8 cellular contexts compared by ENCODE assay signal in the genomic region with DNA sequence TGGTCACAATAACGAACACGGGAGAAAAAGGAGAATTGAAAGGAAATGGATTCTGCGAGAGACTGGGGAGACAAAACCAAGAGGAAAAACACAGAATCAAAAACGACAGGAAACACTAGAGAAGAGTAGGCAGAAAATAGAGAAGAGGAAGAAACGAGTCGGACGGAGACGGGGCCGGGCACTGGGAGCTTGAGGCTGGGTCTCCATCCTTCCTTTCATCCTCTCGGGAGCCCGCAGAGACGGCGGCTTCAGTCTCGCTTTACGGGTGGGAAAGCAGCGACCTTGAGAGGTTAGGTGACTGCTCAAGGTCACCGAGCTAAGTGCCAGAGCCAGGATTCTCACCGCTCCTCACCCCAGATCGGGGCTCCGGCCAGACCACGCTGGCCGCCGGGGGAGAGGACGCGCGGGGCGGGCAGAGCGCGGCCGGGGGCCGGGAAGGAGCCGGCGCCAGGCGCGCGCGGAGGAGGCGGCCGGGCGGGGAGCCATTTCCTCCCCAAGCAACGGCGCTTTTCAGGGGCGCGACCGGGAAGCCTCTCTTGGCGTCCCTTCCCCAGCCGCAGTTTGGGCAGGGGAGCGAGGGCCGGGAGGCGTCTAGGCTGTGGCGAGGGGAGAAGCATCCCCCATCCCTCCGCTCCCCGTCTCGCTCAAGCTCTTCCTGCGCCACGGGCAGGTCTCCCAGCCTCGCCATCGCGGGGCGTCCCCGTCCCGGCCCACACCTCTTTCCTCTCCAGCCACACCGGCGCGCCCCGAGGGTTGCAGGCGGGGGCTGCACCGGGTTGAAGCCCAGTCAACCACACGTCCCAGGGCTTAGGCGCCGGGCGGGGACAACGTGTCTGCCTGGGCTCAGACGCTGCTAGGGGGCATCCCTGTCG. TPM values are rescaled to one million over a fixed set of nuclear protein-coding genes. Genes with fewer than 3 reads are reported as not detected.
A peak's percentile ranks its signal among the peaks of the same experiment; 100 is the strongest.
DNase-seq lines count a peak whose midpoint lies in the region; ATAC-seq and TF ChIP-seq lines count a peak whose summit lies in the region.

No MANE protein-coding gene starts in this region.

- H3K27me3 ChIP-seq in BJ (ENCODE audit: control insufficient read depth, insufficient read depth, low read length): peaks cover 15% of the 10 kb centered on the region
- H3K27me3 ChIP-seq in rectal smooth muscle tissue (ENCODE audit: control insufficient read depth, insufficient read depth, low read length): peaks cover 4% of the 10 kb centered on the region

- H3K36me3 ChIP-seq in BJ (ENCODE audit: control insufficient read depth, insufficient read depth, low read length): no peaks in the 10 kb centered on the region
- H3K36me3 ChIP-seq in rectal smooth muscle tissue (ENCODE audit: control insufficient read depth, insufficient read depth, low read length): no peaks in the 10 kb centered on the region

- POLR2A ChIA-PET in BJ (lab: Charles Lee): no interaction called here

- H3K4me1 ChIP-seq in rectal smooth muscle tissue (ENCODE audit: control insufficient read depth, insufficient read depth, low read length): no peaks in the 10 kb centered on the region

- CTCF ChIA-PET in BJ (lab: Yijun Ruan, JAX): no interaction called here

- peak overlapping the region; percentile 42 for H3K4me3 ChIP-seq in BJ (ENCODE audit: low read depth, low read length)
- peak overlapping the region; percentile 79 for H3K4me3 ChIP-seq in rectal smooth muscle tissue (ENCODE audit: low read length)

- DNase-seq in BJ (ENCODE audit: low read depth) (no peak), SHP77 treated with DMSO at 0.1 percent for 48 hours (lab: John Stamatoyannopoulos, UW) (peak; percentile 61), anterior cingulate cortex (lab: John Stamatoyannopoulos, UW) (peak in 51 of 58 donors; percentile 4 to 86 (median 41)), hepatic stellate cell (ENCODE audit: low spot score) (peak; percentile 25), kidney glomerular epithelial cell (lab: John Stamatoyannopoulos, UW) (no peak)

- peak; percentile 74 for ATAC-seq in GM18907 (IDR thresholded peaks at IDR 0.05; ENCODE audit: unreplicated experiment)
- ATAC-seq in HG03159 (IDR thresholded peaks at IDR 0.05; ENCODE audit: unreplicated experiment): peak; percentile 68

- no peak overlapping the region for H3K27ac ChIP-seq in rectal smooth muscle tissue (ENCODE audit: low read depth, low read length)

- no peak for TF ChIP-seq CTCF in BJ (IDR thresholded peaks at IDR 0.05; ENCODE audit: insufficient read depth, low read depth, low read length)

- peak overlapping the region; percentile 28 for H3K9ac ChIP-seq in rectal smooth muscle tissue (ENCODE audit: low read length)

RNA-seq across cellular contexts. Expression of gene MAP3K7, which starts 24.0 kb away (rescaled TPM):
- polyA plus RNA-seq in BJ (2011; rRNA removed): 23.1 and 35.7 TPM in 2 replicates
- 17.4 and 18.8 TPM in 2 replicates for polyA minus RNA-seq in BJ (2011; rRNA and poly(A)+ RNA removed)

Comparison
In these comparisons a context has a peak if more than half of its experiments do, and no peak if none do; other contexts are left out.
1. DNase-seq: peak in SHP77 treated with DMSO at 0.1 percent for 48 hours (single experiment), anterior cingulate cortex (51 of 58) and hepatic stellate cell (single experiment); none in BJ (single experiment) and kidney glomerular epithelial cell (single experiment).